ENCODE assay signal across 12 cellular contexts in the genomic region with DNA sequence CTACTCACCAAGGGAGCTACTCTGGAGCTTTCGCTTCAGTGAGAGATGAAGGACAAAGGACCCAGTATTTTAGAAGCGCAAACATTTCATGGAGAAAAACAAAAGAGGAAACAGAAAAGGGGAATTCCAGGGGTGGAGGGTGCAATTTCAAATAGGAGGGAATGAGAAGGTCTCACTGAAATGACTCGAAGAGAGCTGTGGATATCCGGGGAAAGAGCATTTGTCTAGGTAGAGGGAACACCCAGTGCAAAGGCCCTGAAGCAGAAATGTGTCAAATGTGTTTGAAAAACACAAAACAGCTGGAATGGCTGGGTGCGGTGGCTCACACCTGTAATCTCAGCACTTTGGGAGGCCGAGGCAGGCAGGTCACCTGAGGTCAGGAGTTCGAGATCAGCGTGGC. TPM values are rescaled to one million over a fixed set of nuclear protein-coding genes. Genes with fewer than 3 reads are reported as not detected.
DNase-seq lines count a peak whose midpoint lies in the region; ATAC-seq, FAIRE-seq and TF ChIP-seq lines count a peak whose summit lies in the region.
"Had no signal": no experiment of that assay in that cellular context is flagged by ENCODE, and none has a peak within 500 bp of the region (broad histone marks: within the 10 kb centered on the region; RNA-seq: fewer than 3 reads in every experiment).

No MANE protein-coding gene starts in this region.

- no peak for ATAC-seq in CD4-positive, CD25-positive, alpha-beta regulatory T cell (ENCODE audit: low read depth in 2 of 2)
- ATAC-seq in K562: no peak
- ATAC-seq: upper lobe of right lung had no signal

- H3K27ac Mint-ChIP-seq in CD4-positive, CD25-positive, alpha-beta regulatory T cell: peak overlapping the region in 1 of 3 donors; percentile 41
- H3K27ac Mint-ChIP-seq in IgD-negative memory B cell: peak overlapping the region; percentile 90 to 98 (median 95)

- H3K27ac ChIP-seq in CD4-positive, CD25-positive, alpha-beta regulatory T cell (ENCODE audit: insufficient read depth, low read length, poor library complexity, severe bottlenecking): no peak overlapping the region
- H3K27ac ChIP-seq in K562 (ENCODE audit: extremely low read depth, low read depth, low read length) (0 out of 3 replicates have a peak overlapping the region, but pooled peaks have one; percentile 15), osteoblast (ENCODE audit: low read depth, low read length) (no peak overlapping the region)

- TF ChIP-seq CTCF in K562 (IDR thresholded peaks at IDR 0.05 in 2 of 3, conservative IDR thresholded peaks at IDR 0.05 in 1 of 3; ENCODE audit: insufficient read depth in 2 of 3, low read depth in 1 of 3, low read length in 3 of 3): no peak
- no peak for TF ChIP-seq CTCF in osteoblast (IDR thresholded peaks at IDR 0.05; ENCODE audit: extremely low read depth, low read depth, low read length)

- H3K27me3 ChIP-seq in CD4-positive, CD25-positive, alpha-beta regulatory T cell (ENCODE audit: control insufficient read depth, insufficient read depth, low read length): no peaks in the 10 kb centered on the region
- H3K27me3 ChIP-seq in K562 (ENCODE audit: control insufficient read depth in 2 of 2, insufficient read depth in 2 of 2, low read length in 2 of 2) (no peaks in the 10 kb centered on the region), osteoblast (ENCODE audit: insufficient read depth, low read length) (no peaks in the 10 kb centered on the region)
- H3K27me3 ChIP-seq: upper lobe of right lung had no signal

- BruUV-seq in K562 (replicated peaks; lab: Mats Ljungman, UMichigan): no TSS peak

- in situ Hi-C loops in K562 (cut with MboI): loop anchor here (5.0 to 10.0 kb wide), 2 partner anchors 368 to 655 kb away; no protein-coding TSS in a partner anchor

- no peaks in the 10 kb centered on the region for H3K9me3 ChIP-seq in CD4-positive, CD25-positive, alpha-beta regulatory T cell (ENCODE audit: control insufficient read depth in 2 of 2, low read length in 2 of 2)
- no peaks in the 10 kb centered on the region for H3K9me3 ChIP-seq in K562 (replicated peaks; ENCODE audit: control insufficient read depth, insufficient read depth, low read depth, low read length)
- no peaks in the 10 kb centered on the region for H3K9me3 ChIP-seq in osteoblast (ENCODE audit: low read depth, low read length)
- H3K9me3 ChIP-seq: left ventricle myocardium inferior, prostate gland, upper lobe of right lung had no signal

- H3K27me3 Mint-ChIP-seq in CD4-positive, CD25-positive, alpha-beta regulatory T cell: peaks cover 9% of the 10 kb centered on the region
- no peaks in the 10 kb centered on the region for H3K27me3 Mint-ChIP-seq in IgD-negative memory B cell

- no peak overlapping the region for H3K4me3 ChIP-seq in CD4-positive, CD25-positive, alpha-beta regulatory T cell (ENCODE audit: low read depth, low read length)
- H3K4me3 ChIP-seq in K562: no peak overlapping the region
- no peak overlapping the region for H3K4me3 ChIP-seq in osteoblast (ENCODE audit: insufficient read depth, low read length)
- H3K4me3 ChIP-seq: upper lobe of right lung had no signal

- TF ChIP-seq EP300 in K562 (IDR thresholded peaks at IDR 0.05; ENCODE audit: low read length): no peak

- FAIRE-seq in K562 (lab: Jason Lieb, UNC): no peak

- WGBS in K562 (ENCODE audit: insufficient coverage, low coverage, missing lambda C conversion rate): 85% methylated on average over 8 of the region's 8 CpGs

- POLR2A ChIA-PET in K562 (lab: Yijun Ruan, JAX): interaction anchor here (1.2 to 4.2 kb wide), 4 partner anchors 10 to 218 kb away, joined by 3 to 42 read pairs (median 21); a partner anchor contains a TSS

- H2AFZ ChIP-seq in K562 (ENCODE audit: low read depth, low read length) (no peak overlapping the region), osteoblast (ENCODE audit: low read length) (no peak overlapping the region)

- H3K36me3 Mint-ChIP-seq in CD4-positive, CD25-positive, alpha-beta regulatory T cell: peaks cover 13% of the 10 kb centered on the region
- peaks cover 5% of the 10 kb centered on the region for H3K36me3 Mint-ChIP-seq in IgD-negative memory B cell

- H3K79me2 ChIP-seq in K562 (ENCODE audit: control insufficient read depth, insufficient read depth, low read length): peaks cover 46% of the 10 kb centered on the region
- H3K79me2 ChIP-seq in osteoblast (ENCODE audit: insufficient read depth, low read length): peaks cover 51% of the 10 kb centered on the region

- intact Hi-C loops in K562 (cut with micrococcal nuclease): loop anchor here (5.0 kb wide), 2 partner anchors 33 to 507 kb away; no protein-coding TSS in a partner anchor

- H4K20me1 ChIP-seq in K562 (replicated peaks; ENCODE audit: control insufficient read depth, insufficient read depth, low read length) (peaks cover 7% of the 10 kb centered on the region), osteoblast (ENCODE audit: insufficient read depth, low read length) (peaks cover 51% of the 10 kb centered on the region)

- CTCF ChIA-PET in K562 (lab: Yijun Ruan, JAX; ENCODE audit: low intra/inter-chr PET ratio): interaction anchor here (0.6 to 2.1 kb wide), 5 partner anchors 34 to 1035 kb away, joined by 3 to 18 read pairs (median 4); no protein-coding TSS in a partner anchor

- TF ChIP-seq RAD21 in K562 (CRISPR knock-in tag; conservative IDR thresholded peaks at IDR 0.05 in 1 of 2, IDR thresholded peaks at IDR 0.05 in 1 of 2): no peak

- H3K4me2 ChIP-seq in K562 (ENCODE audit: insufficient read depth, low read length) (0 out of 2 replicates have a peak overlapping the region, but pooled peaks have one; percentile 97), osteoblast (ENCODE audit: insufficient read depth, low read length) (no peak overlapping the region)

- TF ChIP-seq POLR2A in K562 (conservative IDR thresholded peaks at IDR 0.05): no peak

- H3K4me1 Mint-ChIP-seq in CD4-positive, CD25-positive, alpha-beta regulatory T cell: peaks cover 0 to 76% (median 45%) of the 10 kb centered on the region in 4 donors
- H3K4me1 Mint-ChIP-seq in IgD-negative memory B cell: peaks cover 42 to 60% (median 54%) of the 10 kb centered on the region in 3 donors

- peaks cover 72% of the 10 kb centered on the region for H3K4me1 ChIP-seq in CD4-positive, CD25-positive, alpha-beta regulatory T cell (ENCODE audit: control insufficient read depth, insufficient read depth, low read length, poor library complexity, severe bottlenecking)
- peaks cover 29 to 58% of the 10 kb centered on the region in 2 experiments; a peak in 4 of 5 replicates for H3K4me1 ChIP-seq in K562 (replicated peaks in 1 of 2; ENCODE audit: control insufficient read depth in 2 of 2, insufficient read depth in 2 of 2, low read length in 2 of 2)
- H3K4me1 ChIP-seq in osteoblast (ENCODE audit: insufficient read depth, low read length): peaks cover 20% of the 10 kb centered on the region

- DNase-seq in CD4-positive, CD25-positive, alpha-beta regulatory T cell: no peak
- DNase-seq in K562 (ENCODE audit: extremely low read depth in 1 of 4, low spot score in 3 of 4): no peak
- DNase-seq in osteoblast (ENCODE audit: insufficient read length, low spot score, missing footprints): peak; percentile 57
- DNase-seq in cerebellar nuclear complex (lab: John Stamatoyannopoulos, UW): no peak
- DNase-seq in COLO668 (lab: John Stamatoyannopoulos, UW; ENCODE audit: unreplicated experiment): no peak
- DNase-seq in superior temporal gyrus (ENCODE audit: extremely low spot score): no peak
- no peak for DNase-seq in SW 1271 (lab: John Stamatoyannopoulos, UW)
- DNase-seq: left ventricle myocardium inferior, upper lobe of right lung had no signal

- peak overlapping the region in 3 of 4 donors; percentile 36 to 89 (median 83) for H3K4me3 Mint-ChIP-seq in CD4-positive, CD25-positive, alpha-beta regulatory T cell
- H3K4me3 Mint-ChIP-seq in IgD-negative memory B cell: peak overlapping the region; percentile 80 to 97 (median 90)

- H3K36me3 ChIP-seq in CD4-positive, CD25-positive, alpha-beta regulatory T cell (ENCODE audit: control insufficient read depth, insufficient read depth, low read length): peaks cover 14% of the 10 kb centered on the region
- H3K36me3 ChIP-seq in K562 (ENCODE audit: control insufficient read depth, insufficient read depth, low read length) (peaks cover 45% of the 10 kb centered on the region), osteoblast (ENCODE audit: insufficient read depth, low read length) (peaks cover 29% of the 10 kb centered on the region)

- H3K9me1 ChIP-seq in K562 (ENCODE audit: control insufficient read depth, insufficient read depth, low read length): no peaks in the 10 kb centered on the region

- H3K9me3 Mint-ChIP-seq in CD4-positive, CD25-positive, alpha-beta regulatory T cell: peaks cover 0 to 2% (median 0%) of the 10 kb centered on the region in 7 donors
- no peaks in the 10 kb centered on the region for H3K9me3 Mint-ChIP-seq in IgD-negative memory B cell

- no peak overlapping the region; a peak in 1 of 4 replicates for H3K9ac ChIP-seq in K562 (ENCODE audit: insufficient read depth in 1 of 2, low read depth in 2 of 2, low read length in 2 of 2)

RNA-seq across cellular contexts. Expression of a gene that starts 2.4 kb away (rescaled TPM):
- 42.9 TPM for total RNA-seq in CD4-positive, CD25-positive, alpha-beta regulatory T cell
- polyA plus RNA-seq in CD4-positive, CD25-positive, alpha-beta regulatory T cell: 100 to 1,000 TPM; 102 to 117 (median 110) TPM
- polyA plus RNA-seq in IgD-negative memory B cell: 156 TPM
- 27.9 and 59.9 TPM in 2 replicates for total RNA-seq in K562 (2011; cell fraction: chromatin; rRNA removed; ENCODE audit: low replicate concordance)
- 57.2 and 59.7 TPM in 2 replicates for total RNA-seq in K562 (2011; cell fraction: nucleolus; rRNA removed)
- 42.7 and 46.9 TPM in 2 replicates for total RNA-seq in K562 (2011; cell fraction: nucleoplasm; rRNA removed)
- total RNA-seq in K562 (2014; rRNA removed): 223 and 264 TPM in 2 replicates
- total RNA-seq in K562 (2014; rRNA removed; fragmentation: Illumina TruSeq; extraction: Trizol): 33.0 and 44.9 TPM in 2 replicates
- 84.3 and 93.3 TPM in 2 replicates for total RNA-seq in K562 (2015; rRNA removed; fragmentation: Illumina TruSeq; extraction: Trizol)
- 109 and 110 TPM in 2 replicates for total RNA-seq in K562 (2021)
- polyA plus RNA-seq in K562 (2011; rRNA removed): 75.6 and 90.4 TPM in 2 replicates
- polyA plus RNA-seq in K562 (2011; cell fraction: cytosol; rRNA removed): 89.9 and 177 TPM in 2 replicates
- polyA plus RNA-seq in K562 (2011; cell fraction: nucleus; rRNA removed): 53.3 and 77.5 TPM in 2 replicates
- polyA plus RNA-seq in K562 (2012): 85.4 and 89.3 TPM in 2 replicates
- 29.0 and 64.7 TPM in 2 replicates for polyA plus RNA-seq in K562 (2014; fragmentation: Illumina TruSeq; extraction: Trizol)
- 1 to 10 TPM; 3.0 to 8.2 TPM for polyA plus RNA-seq in K562 (2014; fragmentation: Nextera tagmentation; extraction: Ambion mirVana)
- 216 and 229 TPM in 2 replicates for polyA plus RNA-seq in K562 (2014; rRNA removed)
- 12.0 and 12.6 TPM in 2 replicates for polyA minus RNA-seq in K562 (2011; rRNA and poly(A)+ RNA removed)
- polyA minus RNA-seq in K562 (2011; cell fraction: cytosol; rRNA and poly(A)+ RNA removed): 14.5 and 18.6 TPM in 2 replicates
- polyA minus RNA-seq in K562 (2011; cell fraction: nucleus; rRNA and poly(A)+ RNA removed): 16.3 and 27.0 TPM in 2 replicates
- 25.9 and 34.7 TPM in 2 replicates for total RNA-seq in osteoblast

RNA-seq across cellular contexts. Expression of a gene that starts 9.8 kb away (rescaled TPM):
- total RNA-seq in CD4-positive, CD25-positive, alpha-beta regulatory T cell: 246 TPM
- polyA plus RNA-seq in CD4-positive, CD25-positive, alpha-beta regulatory T cell: 10 to 100 TPM; 58.2 to 75.2 (median 69.1) TPM
- polyA plus RNA-seq in IgD-negative memory B cell: 186 TPM
- 183 and 296 TPM in 2 replicates for total RNA-seq in K562 (2011; cell fraction: chromatin; rRNA removed; ENCODE audit: low replicate concordance)
- total RNA-seq in K562 (2011; cell fraction: nucleolus; rRNA removed): 255 and 271 TPM in 2 replicates
- 227 and 246 TPM in 2 replicates for total RNA-seq in K562 (2011; cell fraction: nucleoplasm; rRNA removed)
- 311 and 355 TPM in 2 replicates for total RNA-seq in K562 (2014; rRNA removed)
- total RNA-seq in K562 (2014; rRNA removed; fragmentation: Illumina TruSeq; extraction: Trizol): 320 and 405 TPM in 2 replicates
- total RNA-seq in K562 (2015; rRNA removed; fragmentation: Illumina TruSeq; extraction: Trizol): 153 and 156 TPM in 2 replicates
- 308 and 361 TPM in 2 replicates for total RNA-seq in K562 (2021)
- 669 and 756 TPM in 2 replicates for polyA plus RNA-seq in K562 (2011; rRNA removed)
- 757 and 998 TPM in 2 replicates for polyA plus RNA-seq in K562 (2011; cell fraction: cytosol; rRNA removed)
- polyA plus RNA-seq in K562 (2011; cell fraction: nucleus; rRNA removed): 651 and 768 TPM in 2 replicates
- polyA plus RNA-seq in K562 (2012): 264 and 832 TPM in 2 replicates
- polyA plus RNA-seq in K562 (2014; fragmentation: Illumina TruSeq; extraction: Trizol): 528 and 598 TPM in 2 replicates
- polyA plus RNA-seq in K562 (2014; fragmentation: Nextera tagmentation; extraction: Ambion mirVana): 100 to 1,000 TPM in 1 of 2 experiments, 10 to 100 TPM in 1; 93.1 to 125 TPM
- 638 and 723 TPM in 2 replicates for polyA plus RNA-seq in K562 (2014; rRNA removed)
- 190 and 217 TPM in 2 replicates for polyA minus RNA-seq in K562 (2011; rRNA and poly(A)+ RNA removed)
- 89.9 and 115 TPM in 2 replicates for polyA minus RNA-seq in K562 (2011; cell fraction: cytosol; rRNA and poly(A)+ RNA removed)
- polyA minus RNA-seq in K562 (2011; cell fraction: nucleus; rRNA and poly(A)+ RNA removed): 99.2 and 197 TPM in 2 replicates
- 494 and 590 TPM in 2 replicates for total RNA-seq in osteoblast

RNA-seq across cellular contexts. Expression of a gene that starts 28.0 kb away (rescaled TPM):
- 16.0 TPM for total RNA-seq in CD4-positive, CD25-positive, alpha-beta regulatory T cell
- polyA plus RNA-seq in CD4-positive, CD25-positive, alpha-beta regulatory T cell: 10 to 100 TPM; 24.0 to 39.8 (median 29.8) TPM
- 24.8 TPM for polyA plus RNA-seq in IgD-negative memory B cell
- 31.0 and 48.3 TPM in 2 replicates for total RNA-seq in K562 (2011; cell fraction: chromatin; rRNA removed; ENCODE audit: low replicate concordance)
- 30.9 and 36.7 TPM in 2 replicates for total RNA-seq in K562 (2011; cell fraction: nucleolus; rRNA removed)
- total RNA-seq in K562 (2011; cell fraction: nucleoplasm; rRNA removed): 33.9 and 34.4 TPM in 2 replicates
- total RNA-seq in K562 (2014; rRNA removed): 25.5 and 28.3 TPM in 2 replicates
- 28.6 and 29.0 TPM in 2 replicates for total RNA-seq in K562 (2014; rRNA removed; fragmentation: Illumina TruSeq; extraction: Trizol)
- total RNA-seq in K562 (2015; rRNA removed; fragmentation: Illumina TruSeq; extraction: Trizol): 26.8 and 27.1 TPM in 2 replicates
- total RNA-seq in K562 (2021): 51.8 and 54.3 TPM in 2 replicates
- polyA plus RNA-seq in K562 (2011; rRNA removed): 20.0 and 21.7 TPM in 2 replicates
- polyA plus RNA-seq in K562 (2011; cell fraction: cytosol; rRNA removed): 23.2 and 29.6 TPM in 2 replicates
- 13.3 and 18.3 TPM in 2 replicates for polyA plus RNA-seq in K562 (2011; cell fraction: nucleus; rRNA removed)
- polyA plus RNA-seq in K562 (2012): 23.3 and 33.4 TPM in 2 replicates
- 37.7 and 40.8 TPM in 2 replicates for polyA plus RNA-seq in K562 (2014; fragmentation: Illumina TruSeq; extraction: Trizol)
- 10 to 100 TPM; 10.9 to 13.1 TPM for polyA plus RNA-seq in K562 (2014; fragmentation: Nextera tagmentation; extraction: Ambion mirVana)
- 23.6 and 29.1 TPM in 2 replicates for polyA plus RNA-seq in K562 (2014; rRNA removed)
- polyA minus RNA-seq in K562 (2011; rRNA and poly(A)+ RNA removed): 31.6 and 37.3 TPM in 2 replicates
- polyA minus RNA-seq in K562 (2011; cell fraction: cytosol; rRNA and poly(A)+ RNA removed): 23.3 and 24.0 TPM in 2 replicates
- polyA minus RNA-seq in K562 (2011; cell fraction: nucleus; rRNA and poly(A)+ RNA removed): 13.6 and 15.8 TPM in 2 replicates
- total RNA-seq in osteoblast: 21.8 and 23.5 TPM in 2 replicates

RNA-seq across cellular contexts. Expression of a gene that starts 40.4 kb away (rescaled TPM):
- total RNA-seq in CD4-positive, CD25-positive, alpha-beta regulatory T cell: 10.6 TPM
- under 1 TPM; 0.06 to 0.45 (median 0.30) TPM for polyA plus RNA-seq in CD4-positive, CD25-positive, alpha-beta regulatory T cell
- polyA plus RNA-seq in IgD-negative memory B cell: 0.04 TPM
- total RNA-seq in K562 (2011; cell fraction: chromatin; rRNA removed; ENCODE audit: low replicate concordance): 3.5 and 12.7 TPM in 2 replicates
- total RNA-seq in K562 (2011; cell fraction: nucleolus; rRNA removed): 3.9 and 6.0 TPM in 2 replicates
- 3.4 and 3.6 TPM in 2 replicates for total RNA-seq in K562 (2011; cell fraction: nucleoplasm; rRNA removed)
- 0.24 and 0.32 TPM in 2 replicates for total RNA-seq in K562 (2014; rRNA removed)
- 0.06 and 0.07 TPM in 2 replicates for total RNA-seq in K562 (2014; rRNA removed; fragmentation: Illumina TruSeq; extraction: Trizol)
- total RNA-seq in K562 (2015; rRNA removed; fragmentation: Illumina TruSeq; extraction: Trizol): 0.11 TPM in 2 replicates
- 0.45 and 0.78 TPM in 2 replicates for total RNA-seq in K562 (2021)
- 0.22 and 0.79 TPM in 2 replicates for polyA plus RNA-seq in K562 (2011; rRNA removed)
- polyA plus RNA-seq in K562 (2011; cell fraction: cytosol; rRNA removed): 0.13 and 1.0 TPM in 2 replicates
- polyA plus RNA-seq in K562 (2011; cell fraction: nucleus; rRNA removed): 1.9 and 12.3 TPM in 2 replicates
- 0.56 and 0.90 TPM in 2 replicates for polyA plus RNA-seq in K562 (2012)
- 0.30 and 0.31 TPM in 2 replicates for polyA plus RNA-seq in K562 (2014; fragmentation: Illumina TruSeq; extraction: Trizol)
- under 1 TPM in 1 of 2 experiments, not detected in 1; 0.01 TPM for polyA plus RNA-seq in K562 (2014; fragmentation: Nextera tagmentation; extraction: Ambion mirVana)
- polyA plus RNA-seq in K562 (2014; rRNA removed): 0.31 and 0.41 TPM in 2 replicates
- 0.09 and 0.74 TPM in 2 replicates for polyA minus RNA-seq in K562 (2011; rRNA and poly(A)+ RNA removed)
- polyA minus RNA-seq in K562 (2011; cell fraction: cytosol; rRNA and poly(A)+ RNA removed): 0.27 and 1.0 TPM in 2 replicates
- polyA minus RNA-seq in K562 (2011; cell fraction: nucleus; rRNA and poly(A)+ RNA removed): 0.56 and 2.4 TPM in 2 replicates
- total RNA-seq in osteoblast: under 0.01 TPM in 2 replicates
- total RNA-seq: glomerular endothelial cell had no signal
